ENCODE assay signal across 7 cellular contexts in genomic region chr9:134399435-134400056, GRCh38.
A peak's percentile ranks its signal among the peaks of the same experiment; 100 is the strongest.
DNase-seq lines count a peak whose midpoint lies in the region; ATAC-seq and TF ChIP-seq lines count a peak whose summit lies in the region.

No MANE protein-coding gene starts in this region.

- intact Hi-C loops in prostate gland (cut with DNase I), result no loop called here

- no peak overlapping the region for H3K9ac ChIP-seq in endodermal cell (ENCODE audit: extremely low read depth, low read length, poor library complexity, severe bottlenecking)

- H3K36me3 Mint-ChIP-seq in endodermal cell (ENCODE audit: low read depth), result peaks cover 11% of the 10 kb centered on the region

- H3K9me3 ChIP-seq in endodermal cell (ENCODE audit: control insufficient read depth, low read length), result peaks cover 11% of the 10 kb centered on the region
- H3K9me3 ChIP-seq in prostate gland, result no peaks in the 10 kb centered on the region

- no peaks in the 10 kb centered on the region for H3K27me3 Mint-ChIP-seq in endodermal cell (ENCODE audit: insufficient read depth)

- H3K9me3 Mint-ChIP-seq in endodermal cell, result peaks cover 8% of the 10 kb centered on the region

- no peak overlapping the region for H3K4me3 Mint-ChIP-seq in endodermal cell

- peak; percentile 68 for TF ChIP-seq CTCF in LNCAP (IDR thresholded peaks at IDR 0.05)
- peak; percentile 76 for TF ChIP-seq CTCF in endodermal cell (conservative IDR thresholded peaks at IDR 0.05)
- peak in 3 of 4 experiments; percentile 34 to 55 (median 36) for TF ChIP-seq CTCF in prostate gland (IDR thresholded peaks at IDR 0.05)

- H3K4me1 Mint-ChIP-seq in endodermal cell, result no peaks in the 10 kb centered on the region

- no peaks in the 10 kb centered on the region for H3K4me1 ChIP-seq in endodermal cell (ENCODE audit: control insufficient read depth, insufficient read depth, low read length)
- peaks cover 15% of the 10 kb centered on the region for H3K4me1 ChIP-seq in prostate gland (replicated peaks)

- 94 to 96% methylated on average over 2 of the region's 2 CpGs for WGBS in endodermal cell (ENCODE audit: insufficient coverage in 1 of 2, insufficient read length in 1 of 2), 2 experiments
- WGBS in prostate gland, result 96% methylated on average over 2 of the region's 2 CpGs

- TF ChIP-seq POLR2A in prostate gland (IDR thresholded peaks at IDR 0.05), result no peak

- ATAC-seq in HG02678 (IDR thresholded peaks at IDR 0.05; ENCODE audit: unreplicated experiment), result no peak

- H3K4me3 ChIP-seq in endodermal cell (ENCODE audit: low read length) (no peak overlapping the region), prostate gland (no peak overlapping the region)

- H3K27ac ChIP-seq in endodermal cell (ENCODE audit: low read depth, low read length) (no peak overlapping the region), prostate gland (no peak overlapping the region)

- no peaks in the 10 kb centered on the region for H3K27me3 ChIP-seq in endodermal cell (ENCODE audit: control insufficient read depth, insufficient read depth, low read length, poor library complexity, severe bottlenecking)
- H3K27me3 ChIP-seq in prostate gland (replicated peaks; ENCODE audit: insufficient read depth), result no peaks in the 10 kb centered on the region

- H3K27ac Mint-ChIP-seq in endodermal cell, result no peak overlapping the region

- H3K36me3 ChIP-seq in endodermal cell (ENCODE audit: control insufficient read depth, insufficient read depth, low read length) (peaks cover 5% of the 10 kb centered on the region), prostate gland (no peaks in the 10 kb centered on the region)

- DNase-seq in ELR (ENCODE audit: low read depth) (peak; percentile 64), endodermal cell (peak; percentile 80), prostate gland (ENCODE audit: low spot score) (no peak), D341Med (ENCODE audit: low spot score) (no peak), Kasumi-1 (lab: John Stamatoyannopoulos, UW) (no peak)

Comparison
In these comparisons a context has a peak if more than half of its experiments do, and no peak if none do; other contexts are left out.
1. DNase-seq: peak in ELR (single experiment) and endodermal cell (single experiment); none in prostate gland (single experiment), D341Med (single experiment) and Kasumi-1 (0 of 2).
2. Peak in every context shown above with its lines, with median percentiles within 50 percentile points of each other: CTCF ChIP-seq.